ENCODE assay signal across 8 cellular contexts in genomic region chr9:89179920-89180667, GRCh38. TPM values are rescaled to one million over a fixed set of nuclear protein-coding genes. Genes with fewer than 3 reads are reported as not detected.
DNase-seq lines count a peak whose midpoint lies in the region; ATAC-seq and TF ChIP-seq lines count a peak whose summit lies in the region.

No MANE protein-coding gene starts in this region.

- no peak for TF ChIP-seq CTCF in ascending aorta (IDR thresholded peaks at IDR 0.05)
- TF ChIP-seq CTCF in heart right ventricle (IDR thresholded peaks at IDR 0.05), result no peak
- TF ChIP-seq CTCF in omental fat pad (IDR thresholded peaks at IDR 0.05), result no peak
- no peak for TF ChIP-seq CTCF in upper lobe of right lung (IDR thresholded peaks at IDR 0.05)

- H3K4me1 ChIP-seq in ascending aorta, result peaks cover 7 to 10% of the 10 kb centered on the region in 2 donors
- H3K4me1 ChIP-seq in heart right ventricle, result peaks cover 6 to 37% (median 27%) of the 10 kb centered on the region in 9 donors
- peaks cover 15% of the 10 kb centered on the region for H3K4me1 ChIP-seq in upper lobe of right lung

- DNase-seq in Daoy (ENCODE audit: low read depth) (peak; percentile 97), LoVo (ENCODE audit: low spot score) (peak; percentile 90), RPMI8226 (peak; percentile 89), ascending aorta (ENCODE audit: low spot score in 2 of 2) (peak; percentile 56 to 92), heart right ventricle (peak; percentile 85 to 86), omental fat pad (ENCODE audit: low spot score) (peak; percentile 63), upper lobe of right lung (peak; percentile 92)

- H3K27ac ChIP-seq in ascending aorta (peak overlapping the region; percentile 60 to 82), heart right ventricle (peak overlapping the region in 9 of 10 donors; percentile 20 to 77 (median 71)), upper lobe of right lung (peak overlapping the region; percentile 80)

- intact Hi-C loops in ascending aorta (cut with DNase I) (loop anchor here (5.0 kb wide), 1 partner anchor 132 kb away; the partner anchor contains the start of gene CKS2), heart right ventricle (cut with DNase I) (no loop called here), upper lobe of right lung (cut with DNase I) (no loop called here)

- no peaks in the 10 kb centered on the region for H3K9me3 ChIP-seq in ascending aorta
- H3K9me3 ChIP-seq in heart right ventricle, result no peaks in the 10 kb centered on the region
- no peaks in the 10 kb centered on the region for H3K9me3 ChIP-seq in upper lobe of right lung

- ATAC-seq in heart right ventricle, result peak; percentile 93 to 98 (median 96)
- peak; percentile 90 for ATAC-seq in omental fat pad (ENCODE audit: low FRiP score)
- ATAC-seq in upper lobe of right lung, result peak; percentile 86
- ATAC-seq in HG02938 (IDR thresholded peaks at IDR 0.05; ENCODE audit: unreplicated experiment), result no peak

- H3K27me3 ChIP-seq in ascending aorta (peaks cover 4% of the 10 kb centered on the region), heart right ventricle (peaks cover 11 to 60% (median 35%) of the 10 kb centered on the region in 7 donors), upper lobe of right lung (peaks cover 26% of the 10 kb centered on the region)

- H3K36me3 ChIP-seq in ascending aorta, result no peaks in the 10 kb centered on the region
- no peaks in the 10 kb centered on the region for H3K36me3 ChIP-seq in heart right ventricle
- H3K36me3 ChIP-seq in upper lobe of right lung, result no peaks in the 10 kb centered on the region

- 1% methylated on average over 33 of the region's 33 CpGs for WGBS in heart right ventricle, 2 donors

- H3K4me3 ChIP-seq in ascending aorta (peak overlapping the region; percentile 41 to 66), heart right ventricle (peak overlapping the region; percentile 18 to 55 (median 49)), upper lobe of right lung (peak overlapping the region; percentile 34)

RNA-seq across cellular contexts. Expression of gene SHC3, which starts 1.5 kb away (rescaled TPM):
- 2.3 and 10.1 TPM in 2 replicates for total RNA-seq in Daoy (2014; rRNA removed; shearing (Covaris generic))
- total RNA-seq in ascending aorta, result 0.85 TPM
- under 1 TPM; 0.15 to 0.71 (median 0.33) TPM for total RNA-seq in heart right ventricle
- under 1 TPM; 0.29 to 0.68 TPM for polyA plus RNA-seq in heart right ventricle
- total RNA-seq in omental fat pad, result 1 to 10 TPM; 1.1 to 7.4 (median 3.1) TPM
- 12.9 TPM for total RNA-seq in upper lobe of right lung
